In the genomic region with DNA sequence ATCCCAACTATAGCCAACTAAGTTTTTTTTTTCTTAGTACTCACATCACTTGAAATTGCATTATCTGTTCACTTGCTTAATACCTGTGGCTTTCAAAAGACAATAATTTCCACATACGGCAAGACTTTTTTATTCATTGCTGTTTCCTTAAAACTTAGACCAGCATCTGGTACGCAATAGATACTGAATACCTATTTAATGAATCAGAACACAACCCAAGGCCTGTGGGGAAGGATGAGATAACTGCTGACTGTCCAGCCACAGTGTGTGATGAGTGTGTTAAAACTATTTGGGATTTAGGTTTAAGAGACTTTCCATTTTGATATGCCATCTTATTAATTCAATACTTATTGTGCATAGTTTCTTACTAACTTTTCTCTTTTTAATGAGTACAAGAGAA, we compare ENCODE assay signal across 18 cellular contexts.
DNase-seq lines count a peak whose midpoint lies in the region; ATAC-seq and TF ChIP-seq lines count a peak whose summit lies in the region.
"Had no signal": no experiment of that assay in that cellular context is flagged by ENCODE, and none has a peak within 500 bp of the region (broad histone marks: within the 10 kb centered on the region; RNA-seq: fewer than 3 reads in every experiment).

No MANE protein-coding gene starts in this region.

- DNase-seq in EH (ENCODE audit: low read depth) (peak; percentile 91), NCI-H226 (peak; percentile 98), choroid plexus epithelial cell (ENCODE audit: low read depth) (peak; percentile 85), non-pigmented ciliary epithelial cell (ENCODE audit: low read depth) (peak; percentile 38), endothelial cell (ENCODE audit: low spot score) (no peak), NCI-H1930 (lab: John Stamatoyannopoulos, UW) (no peak)
- DNase-seq: activated CD4-positive, alpha-beta memory T cell treated with anti-CD3 and anti-CD28 coated beads, Interleukin-2, amount 10 ng/mL, durations not matched to agents 7 days and 5 days; aorta; DND-41; glutamatergic neuron; islet precursor cell; MM.1S; mucosa of descending colon; NCI-H2107; substantia nigra had no signal

- TF ChIP-seq CTCF in choroid plexus epithelial cell (conservative IDR thresholded peaks at IDR 0.05; ENCODE audit: low read depth, low read length) (no peak), endothelial cell (IDR thresholded peaks at IDR 0.05; ENCODE audit: unreplicated experiment) (no peak)

- no peaks in the 10 kb centered on the region for H3K4me1 Mint-ChIP-seq in endothelial cell (ENCODE audit: unreplicated experiment)
- H3K4me1 Mint-ChIP-seq: activated CD4-positive, alpha-beta memory T cell treated with anti-CD3 and anti-CD28 coated beads, Interleukin-2, amount 10 ng/mL, durations not matched to agents 7 days and 5 days had no signal

- H3K27ac Mint-ChIP-seq in endothelial cell (ENCODE audit: unreplicated experiment), result no peak overlapping the region
- H3K27ac Mint-ChIP-seq: activated CD4-positive, alpha-beta memory T cell treated with anti-CD3 and anti-CD28 coated beads, Interleukin-2, amount 10 ng/mL, durations not matched to agents 7 days and 5 days had no signal

- no peaks in the 10 kb centered on the region for H3K27me3 Mint-ChIP-seq in endothelial cell (ENCODE audit: unreplicated experiment)
- H3K27me3 Mint-ChIP-seq: activated CD4-positive, alpha-beta memory T cell treated with anti-CD3 and anti-CD28 coated beads, Interleukin-2, amount 10 ng/mL, durations not matched to agents 7 days and 5 days had no signal

- H3K9me3 Mint-ChIP-seq in endothelial cell (ENCODE audit: unreplicated experiment), result no peaks in the 10 kb centered on the region

- ATAC-seq in GM21528 (IDR thresholded peaks at IDR 0.05; ENCODE audit: low FRiP score, unreplicated experiment) (no peak), GM21390 (IDR thresholded peaks at IDR 0.05; ENCODE audit: unreplicated experiment) (no peak)
- ATAC-seq: mucosa of descending colon had no signal

- H3K4me3 Mint-ChIP-seq in endothelial cell (ENCODE audit: unreplicated experiment), result no peak overlapping the region
- H3K4me3 Mint-ChIP-seq: activated CD4-positive, alpha-beta memory T cell treated with anti-CD3 and anti-CD28 coated beads, Interleukin-2, amount 10 ng/mL, durations not matched to agents 7 days and 5 days had no signal

- H3K36me3 Mint-ChIP-seq in endothelial cell (ENCODE audit: low read depth, unreplicated experiment), result no peaks in the 10 kb centered on the region

- H3K4me3 ChIP-seq in choroid plexus epithelial cell (ENCODE audit: low read depth, low read length), result no peak overlapping the region
- H3K4me3 ChIP-seq: BLaER1 treated with 17β-estradiol and CSF1 and Interleukin-3, amounts not matched to agents 10 nM and 100 nM; mucosa of descending colon had no signal

Comparison
In these comparisons a context has a peak if more than half of its experiments do, and no peak if none do; other contexts are left out.
1. DNase-seq: peak in EH (single experiment), NCI-H226 (single experiment), choroid plexus epithelial cell (single experiment) and non-pigmented ciliary epithelial cell (single experiment); none in endothelial cell (single experiment) and NCI-H1930 (0 of 2).